Comparison of ENCODE assay signal across 21 cellular contexts in genomic region chr5:102731704-102732103, GRCh38.
"Had no signal": no experiment of that assay in that cellular context is flagged by ENCODE, and none has a peak within 500 bp of the region (broad histone marks: within the 10 kb centered on the region; RNA-seq: fewer than 3 reads in every experiment).

No MANE protein-coding gene starts in this region.

- H3K4me3 ChIP-seq: PC-9 had no signal

- H3K9me3 Mint-ChIP-seq: activated CD4-positive, alpha-beta memory T cell treated with anti-CD3 and anti-CD28 coated beads for 36 hours; activated CD4-positive, alpha-beta T cell treated with anti-CD3 and anti-CD28 coated beads, Interleukin-2, amount 10 ng/mL, durations not matched to agents 7 days and 5 days; activated naive CD4-positive, alpha-beta T cell treated with anti-CD3 and anti-CD28 coated beads, Interleukin-2, amount 10 ng/mL, durations not matched to agents 7 days and 5 days; activated T-helper 17 cell treated with anti-CD3 and anti-CD28 coated beads, Interleukin-2, amount 50 U/mL, for 72 hours had no signal

- H3K4me3 Mint-ChIP-seq: activated CD4-positive, alpha-beta memory T cell treated with anti-CD3 and anti-CD28 coated beads for 36 hours; activated CD4-positive, alpha-beta T cell treated with anti-CD3 and anti-CD28 coated beads, Interleukin-2, amount 10 ng/mL, durations not matched to agents 7 days and 5 days; activated naive CD4-positive, alpha-beta T cell treated with anti-CD3 and anti-CD28 coated beads, Interleukin-2, amount 10 ng/mL, durations not matched to agents 7 days and 5 days; activated naive CD8-positive, alpha-beta T cell treated with anti-CD3 and anti-CD28 coated beads for 36 hours; activated T-helper 17 cell treated with anti-CD3 and anti-CD28 coated beads, Interleukin-2, amount 50 U/mL, for 72 hours had no signal

- ATAC-seq: activated T-helper 17 cell treated with anti-CD3 and anti-CD28 coated beads, Interleukin-2, amount 50 U/mL, for 72 hours had no signal

- DNase-seq: activated CD4-positive, alpha-beta memory T cell treated with anti-CD3 and anti-CD28 coated beads for 36 hours; activated CD4-positive, alpha-beta T cell treated with anti-CD3 and anti-CD28 coated beads, Interleukin-2, amount 10 ng/mL, durations not matched to agents 7 days and 5 days; activated CD4-positive, CD25-positive, alpha-beta regulatory T cell; activated gamma-delta T cell treated with Interleukin-2 at 50 U/mL for 16 hours; activated naive CD4-positive, alpha-beta T cell treated with anti-CD3 and anti-CD28 coated beads, Interleukin-2, amount 10 ng/mL, durations not matched to agents 7 days and 5 days; activated naive CD8-positive, alpha-beta T cell treated with anti-CD3 and anti-CD28 coated beads for 36 hours; activated T-cell treated with anti-CD3 and anti-CD28 coated beads for 4 hours; activated T-cell treated with anti-CD3 and anti-CD28 coated beads, Interleukin-2, amount 50 U/mL, for 48 hours; anterior cingulate cortex; cerebellar nuclear complex; Kasumi-1; NCI-H1105 treated with DMSO at 0.1 percent for 48 hours; NCI-H1436 treated with DMSO at 0.1 percent for 48 hours; NCI-H187; NCI-H2081; NCI-H446; NCI-H524; PC-9; SIG-M5; T-helper 1 cell had no signal

- H3K36me3 Mint-ChIP-seq: activated CD4-positive, alpha-beta memory T cell treated with anti-CD3 and anti-CD28 coated beads for 36 hours; activated naive CD4-positive, alpha-beta T cell treated with anti-CD3 and anti-CD28 coated beads, Interleukin-2, amount 10 ng/mL, durations not matched to agents 7 days and 5 days; activated naive CD8-positive, alpha-beta T cell treated with anti-CD3 and anti-CD28 coated beads for 36 hours had no signal

- H3K27ac Mint-ChIP-seq: activated CD4-positive, alpha-beta memory T cell treated with anti-CD3 and anti-CD28 coated beads for 36 hours; activated CD4-positive, alpha-beta T cell treated with anti-CD3 and anti-CD28 coated beads, Interleukin-2, amount 10 ng/mL, durations not matched to agents 7 days and 5 days; activated naive CD4-positive, alpha-beta T cell treated with anti-CD3 and anti-CD28 coated beads, Interleukin-2, amount 10 ng/mL, durations not matched to agents 7 days and 5 days; activated naive CD8-positive, alpha-beta T cell treated with anti-CD3 and anti-CD28 coated beads for 36 hours; activated T-helper 17 cell treated with anti-CD3 and anti-CD28 coated beads, Interleukin-2, amount 50 U/mL, for 72 hours had no signal

- H3K4me1 Mint-ChIP-seq: activated CD4-positive, alpha-beta T cell treated with anti-CD3 and anti-CD28 coated beads, Interleukin-2, amount 10 ng/mL, durations not matched to agents 7 days and 5 days; activated naive CD4-positive, alpha-beta T cell treated with anti-CD3 and anti-CD28 coated beads, Interleukin-2, amount 10 ng/mL, durations not matched to agents 7 days and 5 days; activated naive CD8-positive, alpha-beta T cell treated with anti-CD3 and anti-CD28 coated beads for 36 hours; activated T-helper 17 cell treated with anti-CD3 and anti-CD28 coated beads, Interleukin-2, amount 50 U/mL, for 72 hours had no signal
